ENCODE assay signal across 8 cellular contexts in the genomic region with DNA sequence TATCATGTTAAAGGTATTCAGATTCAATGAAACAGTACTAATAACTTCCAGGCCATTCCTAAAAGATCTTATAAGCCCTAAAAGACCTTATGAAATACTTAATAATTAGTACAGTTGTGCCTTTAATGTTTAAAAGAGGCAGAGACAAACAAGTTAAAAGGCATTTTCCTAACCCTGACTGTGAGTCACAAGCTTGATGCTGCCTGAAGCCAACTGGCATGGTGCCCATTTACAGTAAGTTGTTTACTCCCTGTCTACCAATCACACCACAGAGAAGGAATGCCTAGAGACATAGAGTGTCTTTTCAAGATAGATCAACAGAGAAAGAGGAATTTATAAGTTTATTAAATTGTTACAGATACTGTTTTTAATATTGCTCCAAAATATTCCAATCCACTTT. TPM values are rescaled to one million over a fixed set of nuclear protein-coding genes. Genes with fewer than 3 reads are reported as not detected.
A peak's percentile ranks its signal among the peaks of the same experiment; 100 is the strongest.
DNase-seq lines count a peak whose midpoint lies in the region; ATAC-seq, FAIRE-seq and TF ChIP-seq lines count a peak whose summit lies in the region.

No MANE protein-coding gene starts in this region.

- H3K9ac ChIP-seq in GM12878 (ENCODE audit: control insufficient read depth, insufficient read depth, low read length) (no peak overlapping the region), keratinocyte (ENCODE audit: control insufficient read depth, extremely low read depth, insufficient read depth, low read length) (peak overlapping the region; percentile 56), MM.1S (ENCODE audit: low read length) (no peak overlapping the region)

- H4K20me1 ChIP-seq in GM12878 (ENCODE audit: control insufficient read depth, insufficient read depth) (no peaks in the 10 kb centered on the region; the same call in 1 of the 2 replicates), keratinocyte (ENCODE audit: control insufficient read depth, extremely low read depth, insufficient read depth, low read length) (no peaks in the 10 kb centered on the region), MM.1S (ENCODE audit: insufficient read depth, low read length) (peaks cover 62% of the 10 kb centered on the region)

- CTCF ChIA-PET in GM12878 (lab: Yijun Ruan, JAX), result interaction anchor here (1.5 kb wide), 2 partner anchors 14 to 15 kb away, joined by 4 read pairs; no protein-coding TSS in a partner anchor

- peak overlapping the region; percentile 40 for H3K27ac Mint-ChIP-seq in HFFc6

- peak; percentile 86 for FAIRE-seq in RCC 7860 (lab: Jason Lieb, UNC)
- no peak for FAIRE-seq in GM12878 (lab: Jason Lieb, UNC)
- peak; percentile 87 for FAIRE-seq in keratinocyte (lab: Jason Lieb, UNC)

- no peaks in the 10 kb centered on the region for H3K9me3 Mint-ChIP-seq in HFFc6

- TF ChIP-seq CTCF in AG09319 (IDR thresholded peaks at IDR 0.05; ENCODE audit: low read depth, low read length) (no peak), HFFc6 (IDR thresholded peaks at IDR 0.05) (no peak), GM12878 (IDR thresholded peaks at IDR 0.05 in 2 of 3, conservative IDR thresholded peaks at IDR 0.05 in 1 of 3; ENCODE audit: control insufficient read depth in 2 of 3, extremely low read depth in 1 of 3, insufficient read depth in 1 of 3, low read depth in 3 of 3, low read length in 3 of 3) (no peak), keratinocyte (optimal IDR thresholded peaks at IDR 0.05 in 1 of 3, IDR thresholded peaks at IDR 0.05 in 1 of 3, conservative IDR thresholded peaks at IDR 0.05 in 1 of 3; ENCODE audit: extremely low read depth in 1 of 3, insufficient read depth in 2 of 3, low read length in 3 of 3) (no peak), MM.1S (IDR thresholded peaks at IDR 0.05; ENCODE audit: low read length) (no peak)

- H3K4me1 ChIP-seq in GM12878 (ENCODE audit: control insufficient read depth, insufficient read depth, low read length) (peaks cover 54% of the 10 kb centered on the region), keratinocyte (ENCODE audit: control insufficient read depth, extremely low read depth, insufficient read depth, low read length) (peaks cover 24% of the 10 kb centered on the region), MM.1S (ENCODE audit: low read length) (peaks cover 65% of the 10 kb centered on the region)

- SMC1A ChIA-PET in GM12878 (lab: Charles Lee; ENCODE audit: uncharacterized antibody, unreplicated experiment), result interaction anchor here (1.0 to 2.9 kb wide), 5 partner anchors 8 to 70 kb away, joined by 4 to 10 read pairs (median 4); no protein-coding TSS in a partner anchor

- TF ChIP-seq EP300 in GM12878 (IDR thresholded peaks at IDR 0.05; ENCODE audit: borderline replicate concordance in 1 of 2, control insufficient read depth in 1 of 2, low read depth in 2 of 2, low read length in 2 of 2), result no peak

- ATAC-seq in GM12878, result peak; percentile 25; the same call in 2 of the 3 replicates
- no peak for ATAC-seq in HG02571 (IDR thresholded peaks at IDR 0.05; ENCODE audit: unreplicated experiment)

- no peaks in the 10 kb centered on the region; the same call in 1 of the 2 replicates for H3K27me3 Mint-ChIP-seq in HFFc6 (ENCODE audit: insufficient read depth)

- no peaks in the 10 kb centered on the region for H3K9me3 ChIP-seq in GM12878 (replicated peaks; ENCODE audit: control insufficient read depth, insufficient read depth, low read length)
- H3K9me3 ChIP-seq in keratinocyte (ENCODE audit: control insufficient read depth, low read depth, low read length), result no peaks in the 10 kb centered on the region
- no peaks in the 10 kb centered on the region for H3K9me3 ChIP-seq in MM.1S (replicated peaks; ENCODE audit: insufficient read depth, low read length)

- H3K4me3 Mint-ChIP-seq in HFFc6, result no peak overlapping the region

- POLR2A ChIA-PET in GM12878 (lab: Charles Lee), result no interaction called here

- peaks cover 15% of the 10 kb centered on the region for H3K36me3 Mint-ChIP-seq in HFFc6 (ENCODE audit: low read depth)

- in situ Hi-C loops in GM12878 (cut with MboI), result no loop called here

- peaks cover 61% of the 10 kb centered on the region for H3K4me1 Mint-ChIP-seq in HFFc6 (ENCODE audit: low read depth)

- RAD21 ChIA-PET in GM12878 (lab: Charles Lee; ENCODE audit: unreplicated experiment), result interaction anchor here (0.7 to 1.9 kb wide), 5 partner anchors 10 to 470 kb away, joined by 3 to 7 read pairs (median 4); no protein-coding TSS in a partner anchor

- no peak overlapping the region for H3K4me2 ChIP-seq in GM12878 (ENCODE audit: control insufficient read depth, insufficient read depth)
- H3K4me2 ChIP-seq in keratinocyte (ENCODE audit: control insufficient read depth, extremely low read depth, insufficient read depth, low read depth, low read length), result peak overlapping the region; percentile 71
- H3K4me2 ChIP-seq in MM.1S (ENCODE audit: low read depth, low read length), result no peak overlapping the region

- TF ChIP-seq RAD21 in GM12878 (IDR thresholded peaks at IDR 0.05; ENCODE audit: insufficient read depth, low read depth, low read length), result no peak

- no TSS peak for BruUV-seq in GM12878 (replicated peaks; lab: Mats Ljungman, UMichigan)

- no peak overlapping the region for H2AFZ ChIP-seq in GM12878 (ENCODE audit: control insufficient read depth, low read depth, low read length)
- no peak overlapping the region for H2AFZ ChIP-seq in keratinocyte (ENCODE audit: control insufficient read depth, low read length)
- H2AFZ ChIP-seq in MM.1S (ENCODE audit: low read length), result no peak overlapping the region

- DNase-seq in AG09319 (ENCODE audit: extremely low read depth, low read depth) (peak; percentile 69), HFFc6 (peak; percentile 89), RCC 7860 (ENCODE audit: low spot score) (peak; percentile 73), GM12878 (ENCODE audit: low read depth, low spot score) (no peak), keratinocyte (ENCODE audit: low read depth, low spot score) (peak; percentile 85), MM.1S (no peak)
- peak in 2 of 3 experiments; percentile 24 to 53 for DNase-seq in stimulated activated CD4-positive, alpha-beta T cell treated with anti-CD3 and anti-CD28 coated beads, TNF-alpha, amount 100 ng/mL, for 4 hours (ENCODE audit: low read depth in 3 of 3)

- TF ChIP-seq POLR2A in GM12878 (IDR thresholded peaks at IDR 0.05; ENCODE audit: low read depth, low read length), result no peak

- no peaks in the 10 kb centered on the region for H3K27me3 ChIP-seq in GM12878 (replicated peaks in 1 of 2; ENCODE audit: control insufficient read depth in 2 of 2, insufficient read depth in 2 of 2, low read length in 1 of 2)
- no peaks in the 10 kb centered on the region for H3K27me3 ChIP-seq in keratinocyte (ENCODE audit: control insufficient read depth, extremely low read depth, insufficient read depth, low read length)
- H3K27me3 ChIP-seq in MM.1S (replicated peaks; ENCODE audit: insufficient read depth, low read length), result no peaks in the 10 kb centered on the region

- H3K27ac ChIP-seq in GM12878 (ENCODE audit: control insufficient read depth, insufficient read depth), result no peak overlapping the region
- peak overlapping the region; percentile 83 for H3K27ac ChIP-seq in keratinocyte (ENCODE audit: control insufficient read depth, insufficient read depth, low read length)
- no peak overlapping the region for H3K27ac ChIP-seq in MM.1S (ENCODE audit: low read length)

- no peaks in the 10 kb centered on the region for H3K9me1 ChIP-seq in keratinocyte (ENCODE audit: control insufficient read depth, extremely low read depth, insufficient read depth, low read length)

- peaks cover 28% of the 10 kb centered on the region for H3F3A ChIP-seq in MM.1S (ENCODE audit: insufficient read depth, low read length)

- intact Hi-C loops in GM12878 (cut with micrococcal nuclease; ENCODE audit: unreplicated experiment), result loop anchor here (2.0 kb wide), 1 partner anchor 43 kb away; no protein-coding TSS in a partner anchor

- H3K4me3 ChIP-seq in GM12878 (no peak overlapping the region), keratinocyte (ENCODE audit: control insufficient read depth in 2 of 3, extremely low read depth in 1 of 3, insufficient read depth in 2 of 3, low read depth in 1 of 3, low read length in 3 of 3) (no peak overlapping the region), MM.1S (ENCODE audit: low read length) (no peak overlapping the region)

- peaks cover 99% of the 10 kb centered on the region for H3K79me2 ChIP-seq in GM12878 (ENCODE audit: control insufficient read depth, insufficient read depth, low read length)
- H3K79me2 ChIP-seq in keratinocyte (ENCODE audit: control insufficient read depth, insufficient read depth, low read length), result peaks cover 85% of the 10 kb centered on the region
- peaks cover 98% of the 10 kb centered on the region for H3K79me2 ChIP-seq in MM.1S (ENCODE audit: low read length)

- dilution Hi-C loops in keratinocyte (cut with MboI; ENCODE audit: extremely low pct_ligation_motif_present, low sequenced_read_pairs), result no loop called here

- H3K9me2 ChIP-seq in MM.1S (replicated peaks; ENCODE audit: insufficient read depth, low read length), result no peaks in the 10 kb centered on the region

- H3K36me3 ChIP-seq in GM12878 (ENCODE audit: control insufficient read depth in 2 of 2, insufficient read depth in 2 of 2, low read length in 1 of 2) (peaks cover 0 to 3% of the 10 kb centered on the region in 2 experiments; a peak in 2 of 4 replicates), keratinocyte (ENCODE audit: control insufficient read depth in 2 of 2, extremely low read depth in 1 of 2, insufficient read depth in 2 of 2, low read length in 2 of 2) (no peaks in the 10 kb centered on the region), MM.1S (replicated peaks; ENCODE audit: insufficient read depth, low read length) (no peaks in the 10 kb centered on the region)

RNA-seq across cellular contexts. Expression of a gene that starts 47.8 kb away (rescaled TPM):
- 10 to 100 TPM; 61.6 to 86.9 (median 71.5) TPM for total RNA-seq in HFFc6 (2021; fragmentation: NEBNext Ultra II Directional; extraction: Animal tissue kit (Norgen Biotek cat#: 25700))
- 658 and 663 TPM in 2 replicates for total RNA-seq in GM12878 (2013; cell fraction: nucleolus; rRNA removed)
- 79.9 and 108 TPM in 2 replicates for total RNA-seq in GM12878 (2014; rRNA removed)
- total RNA-seq in GM12878 (2014; rRNA removed; fragmentation: Illumina TruSeq; extraction: Trizol), result 104 and 114 TPM in 2 replicates
- 124 and 134 TPM in 2 replicates for total RNA-seq in GM12878 (2021)
- polyA plus RNA-seq in GM12878 (2011; ENCODE audit: low read depth), result 38.5 TPM
- 141 and 181 TPM in 2 replicates for polyA plus RNA-seq in GM12878 (2011; rRNA removed)
- polyA plus RNA-seq in GM12878 (2011; cell fraction: cytosol; rRNA removed), result 63.4 and 85.5 TPM in 2 replicates
- 55.0 and 75.3 TPM in 2 replicates for polyA plus RNA-seq in GM12878 (2011; cell fraction: nucleus; rRNA removed)
- polyA plus RNA-seq in GM12878 (2012), result 41.4 and 59.0 TPM in 2 replicates
- polyA plus RNA-seq in GM12878 (2014; fragmentation: Illumina TruSeq; extraction: Trizol), result 83.7 and 104 TPM in 2 replicates
- polyA plus RNA-seq in GM12878 (2014; fragmentation: Nextera tagmentation; extraction: Ambion mirVana), result 100 to 1,000 TPM in 1 of 2 experiments, 10 to 100 TPM in 1; 89.0 to 119 TPM
- polyA plus RNA-seq in GM12878 (2014; rRNA removed), result 37.2 and 49.7 TPM in 2 replicates
- 100 to 1,000 TPM; 114 to 123 TPM for polyA plus RNA-seq in GM12878 (2016; fragmentation: Nextera tagmentation; extraction: Ambion mirVana)
- polyA minus RNA-seq in GM12878 (2011; rRNA and poly(A)+ RNA removed), result 252 and 261 TPM in 2 replicates
- polyA minus RNA-seq in GM12878 (2011; cell fraction: cytosol; rRNA and poly(A)+ RNA removed), result 80.9 and 85.6 TPM in 2 replicates
- polyA minus RNA-seq in GM12878 (2011; cell fraction: nucleus; rRNA and poly(A)+ RNA removed), result 189 and 197 TPM in 2 replicates
- polyA plus RNA-seq in keratinocyte, result 21.7 to 30.7 TPM (median 25.8 TPM) in 3 replicates
- 14.8 TPM for polyA plus RNA-seq in keratinocyte (2011; ENCODE audit: low read depth)
- 12.4 and 23.6 TPM in 2 replicates for polyA plus RNA-seq in keratinocyte (2011; cell fraction: cytosol; rRNA removed)
- 24.1 and 28.0 TPM in 2 replicates for polyA plus RNA-seq in keratinocyte (2011; cell fraction: nucleus; rRNA removed)
- 19.3 and 23.3 TPM in 2 replicates for polyA plus RNA-seq in keratinocyte (2012; ENCODE audit: low replicate concordance)
- 16.2 to 59.6 TPM (median 49.4 TPM) in 3 replicates for polyA minus RNA-seq in keratinocyte
- polyA minus RNA-seq in keratinocyte (2011; cell fraction: cytosol; rRNA and poly(A)+ RNA removed), result 24.4 TPM
- 43.6 and 80.7 TPM in 2 replicates for polyA minus RNA-seq in keratinocyte (2011; cell fraction: nucleus; rRNA and poly(A)+ RNA removed)

Comparison
In these comparisons a context has a peak if more than half of its experiments do, and no peak if none do; other contexts are left out.
1. DNase-seq: peak in AG09319 (single experiment), HFFc6 (single experiment), RCC 7860 (single experiment), keratinocyte (single experiment) and stimulated activated CD4-positive, alpha-beta T cell treated with anti-CD3 and anti-CD28 coated beads, TNF-alpha, amount 100 ng/mL, for 4 hours (2 of 3); none in GM12878 (single experiment) and MM.1S (single experiment).